Comparison of ENCODE assay signal across 1 cellular context in the genomic region with DNA sequence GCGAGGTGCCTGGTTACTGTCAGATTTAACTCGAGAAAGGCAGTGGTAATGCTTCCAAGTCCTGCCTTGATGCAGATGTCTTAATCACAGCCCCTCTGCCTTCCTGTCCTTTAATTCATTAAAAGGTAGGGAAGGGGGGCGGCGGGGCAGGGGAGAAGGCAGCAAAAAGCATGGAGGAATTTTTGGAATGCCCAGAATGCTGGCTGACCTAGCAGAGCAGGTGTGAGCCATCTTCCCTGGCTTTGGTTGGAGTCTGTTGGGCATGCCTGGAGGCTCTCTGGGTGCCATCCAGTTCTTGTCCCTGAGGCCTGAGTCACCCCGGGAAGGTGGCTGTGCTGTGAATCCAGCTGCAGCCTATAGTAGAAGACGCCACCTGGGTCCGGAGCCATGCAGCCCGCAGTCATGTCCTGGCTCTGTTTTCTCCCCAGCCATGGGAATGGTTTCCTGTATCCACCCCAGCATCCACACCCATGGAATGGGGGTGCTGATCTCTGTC.
TF ChIP-seq lines count a peak whose summit lies in the region.

No MANE protein-coding gene starts in this region.

TF ChIP-seq in SK-N-SH, 30 proteins besides CTCF, POLR2A, EP300 and RAD21 (continued from another document):
- TF ChIP-seq, protein P1, sequence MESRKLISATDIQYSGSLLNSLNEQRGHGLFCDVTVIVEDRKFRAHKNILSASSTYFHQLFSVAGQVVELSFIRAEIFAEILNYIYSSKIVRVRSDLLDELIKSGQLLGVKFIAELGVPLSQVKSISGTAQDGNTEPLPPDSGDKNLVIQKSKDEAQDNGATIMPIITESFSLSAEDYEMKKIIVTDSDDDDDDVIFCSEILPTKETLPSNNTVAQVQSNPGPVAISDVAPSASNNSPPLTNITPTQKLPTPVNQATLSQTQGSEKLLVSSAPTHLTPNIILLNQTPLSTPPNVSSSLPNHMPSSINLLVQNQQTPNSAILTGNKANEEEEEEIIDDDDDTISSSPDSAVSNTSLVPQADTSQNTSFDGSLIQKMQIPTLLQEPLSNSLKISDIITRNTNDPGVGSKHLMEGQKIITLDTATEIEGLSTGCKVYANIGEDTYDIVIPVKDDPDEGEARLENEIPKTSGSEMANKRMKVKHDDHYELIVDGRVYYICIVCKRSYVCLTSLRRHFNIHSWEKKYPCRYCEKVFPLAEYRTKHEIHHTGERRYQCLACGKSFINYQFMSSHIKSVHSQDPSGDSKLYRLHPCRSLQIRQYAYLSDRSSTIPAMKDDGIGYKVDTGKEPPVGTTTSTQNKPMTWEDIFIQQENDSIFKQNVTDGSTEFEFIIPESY (IDR thresholded peaks at IDR 0.05; ENCODE audit: borderline replicate concordance, low read depth), result no peak
- TF ChIP-seq RXRA (IDR thresholded peaks at IDR 0.05; ENCODE audit: borderline replicate concordance, low read depth) (peak; percentile 72; the same call in 1 of the 2 replicates), JUND (IDR thresholded peaks at IDR 0.05) (peak; percentile 59; the same call in 1 of the 2 replicates), NRF1 (IDR thresholded peaks at IDR 0.05; ENCODE audit: low read depth, low read length) (no peak), FOXM1 (IDR thresholded peaks at IDR 0.05; ENCODE audit: low read depth) (0 out of 2 replicates have a peak, but pooled peaks have one; percentile 36), EZH2phosphoT487 (IDR thresholded peaks at IDR 0.05; ENCODE audit: borderline replicate concordance, low read depth) (no peak)
